14 cellular contexts compared by ENCODE assay signal in the genomic region with DNA sequence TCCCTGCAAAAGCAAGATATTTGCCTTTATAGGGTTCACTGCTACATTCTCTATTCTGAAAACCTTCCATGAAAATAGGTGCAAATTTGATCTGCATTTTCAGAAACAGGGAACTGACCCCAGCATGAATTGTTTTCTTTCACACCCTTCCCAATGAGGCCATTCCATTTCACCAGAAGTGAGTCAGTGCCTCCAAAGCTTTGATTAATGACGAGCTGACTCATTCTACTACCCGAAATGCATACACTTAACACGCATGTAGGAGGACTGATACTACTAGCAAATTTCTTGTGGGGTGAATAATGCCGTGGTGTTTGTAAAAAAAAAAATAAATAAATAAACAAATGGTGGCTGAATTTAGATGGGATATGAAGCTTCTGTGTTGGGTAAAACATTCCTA.
DNase-seq lines count a peak whose midpoint lies in the region; ATAC-seq and TF ChIP-seq lines count a peak whose summit lies in the region.
"Had no signal": no experiment of that assay in that cellular context is flagged by ENCODE, and none has a peak within 500 bp of the region (broad histone marks: within the 10 kb centered on the region; RNA-seq: fewer than 3 reads in every experiment).

No MANE protein-coding gene starts in this region.

- no peaks in the 10 kb centered on the region for H3K4me1 Mint-ChIP-seq in activated CD4-positive, alpha-beta T cell treated with anti-CD3 and anti-CD28 coated beads for 36 hours
- H3K4me1 Mint-ChIP-seq: central memory CD8-positive, alpha-beta T cell had no signal

- POLR2A ChIA-PET in activated CD4-positive, alpha-beta T cell treated with anti-CD3 and anti-CD28 coated beads for 36 hours (lab: Charles Lee) = no interaction called here

- no peaks in the 10 kb centered on the region for H3K9me3 Mint-ChIP-seq in activated CD4-positive, alpha-beta T cell treated with anti-CD3 and anti-CD28 coated beads for 36 hours (ENCODE audit: low read depth)
- H3K9me3 Mint-ChIP-seq: central memory CD8-positive, alpha-beta T cell had no signal

- ATAC-seq in activated CD4-positive, alpha-beta T cell treated with anti-CD3 and anti-CD28 coated beads for 36 hours = no peak
- ATAC-seq in omental fat pad (ENCODE audit: low FRiP score) = peak; percentile 76
- no peak for ATAC-seq in GM21825 (IDR thresholded peaks at IDR 0.05; ENCODE audit: unreplicated experiment)

- DNase-seq in activated CD4-positive, alpha-beta T cell treated with anti-CD3 and anti-CD28 coated beads for 36 hours = peak; percentile 3
- no peak for DNase-seq in activated CD4-positive, alpha-beta T cell treated with anti-CD3 and anti-CD28 coated beads, Interleukin-2, amount 50 U/mL, for 48 hours
- DNase-seq in NCI-H460 (ENCODE audit: extremely low read depth, low read depth) = peak; percentile 32
- DNase-seq in dermis blood vessel endothelial cell = peak; percentile 1
- no peak for DNase-seq in omental fat pad (ENCODE audit: low spot score)
- no peak for DNase-seq in NCI-H1930 (lab: John Stamatoyannopoulos, UW)
- DNase-seq in NCI-H2081 (lab: John Stamatoyannopoulos, UW) = no peak
- DNase-seq: 8988T; DMS79; NCI-H2107; Peyer's patch; stimulated activated CD4-positive, alpha-beta T cell treated with anti-CD3 and anti-CD28 coated beads, Interleukin-2, amount 100 ng/mL, for 48 hours had no signal

- no peaks in the 10 kb centered on the region for H3K36me3 Mint-ChIP-seq in activated CD4-positive, alpha-beta T cell treated with anti-CD3 and anti-CD28 coated beads for 36 hours (ENCODE audit: low read depth)

- intact Hi-C loops in activated CD4-positive, alpha-beta T cell treated with anti-CD3 and anti-CD28 coated beads for 36 hours (cut with DNase I, micrococcal nuclease) = no loop called here

- H3K4me3 Mint-ChIP-seq in activated CD4-positive, alpha-beta T cell treated with anti-CD3 and anti-CD28 coated beads for 36 hours = no peak overlapping the region
- H3K4me3 Mint-ChIP-seq: central memory CD8-positive, alpha-beta T cell had no signal

- no peak overlapping the region for H3K27ac Mint-ChIP-seq in activated CD4-positive, alpha-beta T cell treated with anti-CD3 and anti-CD28 coated beads for 36 hours

- CTCF ChIA-PET in activated CD4-positive, alpha-beta T cell treated with anti-CD3 and anti-CD28 coated beads for 36 hours (lab: Charles Lee) = no interaction called here

- no peak for TF ChIP-seq CTCF in omental fat pad (IDR thresholded peaks at IDR 0.05)

- no peaks in the 10 kb centered on the region for H3K27me3 Mint-ChIP-seq in activated CD4-positive, alpha-beta T cell treated with anti-CD3 and anti-CD28 coated beads for 36 hours
- H3K27me3 Mint-ChIP-seq: central memory CD8-positive, alpha-beta T cell had no signal

Comparison
In these comparisons a context has a peak if more than half of its experiments do, and no peak if none do; other contexts are left out.
1. DNase-seq: peak in activated CD4-positive, alpha-beta T cell treated with anti-CD3 and anti-CD28 coated beads for 36 hours (single experiment), NCI-H460 (single experiment) and dermis blood vessel endothelial cell (single experiment); none in activated CD4-positive, alpha-beta T cell treated with anti-CD3 and anti-CD28 coated beads, Interleukin-2, amount 50 U/mL, for 48 hours (0 of 2), omental fat pad (single experiment), NCI-H1930 (0 of 2) and NCI-H2081 (0 of 2).